ENCODE assay signal across 1 cellular context in the genomic region with DNA sequence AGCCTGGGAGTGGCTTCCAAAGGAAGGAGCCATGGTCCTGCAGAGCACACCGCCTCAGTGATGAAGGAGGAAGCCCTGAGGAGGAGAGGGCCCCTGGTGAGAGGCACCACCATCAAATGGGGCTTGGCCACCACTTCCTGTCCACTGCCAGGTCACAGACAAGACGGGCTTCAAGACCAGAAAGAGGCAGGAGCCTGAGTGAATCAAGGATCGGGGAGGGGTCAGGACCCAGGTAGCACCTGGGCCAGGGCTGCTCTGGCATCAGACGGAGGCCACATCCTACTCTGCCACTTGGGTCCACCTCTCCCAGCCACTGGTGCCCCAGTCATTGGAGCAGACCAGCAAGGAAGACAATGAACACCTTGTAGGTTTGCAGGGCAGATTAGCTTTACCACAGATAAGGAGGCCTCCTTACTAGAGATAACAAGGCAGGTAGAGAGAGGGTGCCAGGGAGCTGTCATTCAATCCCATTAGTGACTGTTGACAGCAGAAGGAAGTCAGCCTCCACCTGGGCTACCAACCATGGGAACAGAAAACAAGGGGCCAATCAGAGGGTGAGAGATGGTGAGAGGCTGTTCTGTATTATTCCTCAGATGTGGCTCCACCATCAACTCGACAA.
TF ChIP-seq lines count a peak whose summit lies in the region.

No MANE protein-coding gene starts in this region.

TF ChIP-seq in IMR-90, 13 proteins besides CTCF, POLR2A, EP300 and RAD21:
- TF ChIP-seq RCOR1 (IDR thresholded peaks at IDR 0.05; ENCODE audit: insufficient replicate concordance, low read length) (no peak), MAZ (IDR thresholded peaks at IDR 0.05; ENCODE audit: borderline replicate concordance, low read depth, low read length) (no peak), NFE2L2 (IDR thresholded peaks at IDR 0.05; ENCODE audit: low read depth, low read length) (no peak), MAFK (IDR thresholded peaks at IDR 0.05; ENCODE audit: low read depth, low read length) (no peak), SMC3 (IDR thresholded peaks at IDR 0.05; ENCODE audit: low read depth, low read length) (no peak), RFX5 (IDR thresholded peaks at IDR 0.05; ENCODE audit: low read depth, low read length) (no peak), CHD1 (IDR thresholded peaks at IDR 0.05; ENCODE audit: low read depth, low read length) (no peak), CEBPB (IDR thresholded peaks at IDR 0.05; ENCODE audit: low read depth, low read length) (no peak), FOS (IDR thresholded peaks at IDR 0.05; ENCODE audit: low read depth, low read length) (no peak), BHLHE40 (IDR thresholded peaks at IDR 0.05; ENCODE audit: low read depth, low read length) (no peak), MXI1 (IDR thresholded peaks at IDR 0.05; ENCODE audit: borderline replicate concordance, low read depth, low read length) (no peak)
- TF ChIP-seq, protein P1, sequence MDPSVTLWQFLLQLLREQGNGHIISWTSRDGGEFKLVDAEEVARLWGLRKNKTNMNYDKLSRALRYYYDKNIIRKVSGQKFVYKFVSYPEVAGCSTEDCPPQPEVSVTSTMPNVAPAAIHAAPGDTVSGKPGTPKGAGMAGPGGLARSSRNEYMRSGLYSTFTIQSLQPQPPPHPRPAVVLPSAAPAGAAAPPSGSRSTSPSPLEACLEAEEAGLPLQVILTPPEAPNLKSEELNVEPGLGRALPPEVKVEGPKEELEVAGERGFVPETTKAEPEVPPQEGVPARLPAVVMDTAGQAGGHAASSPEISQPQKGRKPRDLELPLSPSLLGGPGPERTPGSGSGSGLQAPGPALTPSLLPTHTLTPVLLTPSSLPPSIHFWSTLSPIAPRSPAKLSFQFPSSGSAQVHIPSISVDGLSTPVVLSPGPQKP (IDR thresholded peaks at IDR 0.05; ENCODE audit: borderline replicate concordance, low read depth, low read length), result no peak
- TF ChIP-seq, protein P2, sequence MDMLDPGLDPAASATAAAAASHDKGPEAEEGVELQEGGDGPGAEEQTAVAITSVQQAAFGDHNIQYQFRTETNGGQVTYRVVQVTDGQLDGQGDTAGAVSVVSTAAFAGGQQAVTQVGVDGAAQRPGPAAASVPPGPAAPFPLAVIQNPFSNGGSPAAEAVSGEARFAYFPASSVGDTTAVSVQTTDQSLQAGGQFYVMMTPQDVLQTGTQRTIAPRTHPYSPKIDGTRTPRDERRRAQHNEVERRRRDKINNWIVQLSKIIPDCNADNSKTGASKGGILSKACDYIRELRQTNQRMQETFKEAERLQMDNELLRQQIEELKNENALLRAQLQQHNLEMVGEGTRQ (IDR thresholded peaks at IDR 0.05; ENCODE audit: low read depth, low read length), result no peak
